Comparison of ENCODE assay signal across 19 cellular contexts in the genomic region with DNA sequence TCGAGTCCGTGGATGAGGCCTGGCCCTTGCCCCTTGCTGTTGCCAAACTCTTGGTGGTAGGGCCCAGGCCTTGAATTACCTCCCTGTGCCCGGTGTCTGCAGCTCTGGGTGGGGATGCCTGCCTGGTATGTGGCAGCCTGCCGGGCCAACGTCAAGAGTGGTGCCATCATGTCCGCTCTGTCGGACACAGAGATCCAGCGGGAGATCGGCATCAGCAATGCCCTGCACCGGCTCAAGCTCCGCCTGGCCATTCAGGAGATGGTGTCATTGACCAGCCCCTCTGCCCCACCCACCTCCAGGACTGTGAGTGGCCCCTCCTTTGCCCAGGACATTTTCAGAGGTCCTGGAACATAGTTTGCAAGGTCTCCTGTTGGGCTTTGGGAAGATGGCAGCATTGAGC. TPM values are rescaled to one million over a fixed set of nuclear protein-coding genes. Genes with fewer than 3 reads are reported as not detected.
DNase-seq lines count a peak whose midpoint lies in the region; TF ChIP-seq lines count a peak whose summit lies in the region.
"Had no signal": no experiment of that assay in that cellular context is flagged by ENCODE, and none has a peak within 500 bp of the region (broad histone marks: within the 10 kb centered on the region; RNA-seq: fewer than 3 reads in every experiment).

No MANE protein-coding gene starts in this region.

- no peak for TF ChIP-seq CTCF in HL-60 (IDR thresholded peaks at IDR 0.05; ENCODE audit: insufficient read depth, low read length)
- no peak for TF ChIP-seq CTCF in nephron (IDR thresholded peaks at IDR 0.05; ENCODE audit: unreplicated experiment in 3 of 3)
- no peak for TF ChIP-seq CTCF in neutrophil (IDR thresholded peaks at IDR 0.05)

- no peak for DNase-seq in activated naive CD4-positive, alpha-beta T cell treated with anti-CD3 and anti-CD28 coated beads, Interleukin-2, amount 10 ng/mL, durations not matched to agents 7 days and 5 days
- DNase-seq in activated naive CD4-positive, alpha-beta T cell treated with anti-CD3 and anti-CD28 coated beads for 36 hours = no peak
- no peak for DNase-seq in HL-60 (ENCODE audit: low read depth in 1 of 2, low spot score in 1 of 2)
- no peak for DNase-seq in activated CD8-positive, alpha-beta memory T cell treated with anti-CD3 and anti-CD28 coated beads for 24 hours
- no peak for DNase-seq in activated effector memory CD4-positive, alpha-beta T cell treated with Interleukin-2 at 50 U/mL for 16 hours
- DNase-seq in stimulated activated CD4-positive, alpha-beta T cell treated with anti-CD3 and anti-CD28 coated beads, Interleukin-4, amount 100 ng/mL, for 4 hours = no peak
- DNase-seq: Caco-2; Calu3; CD4-positive, alpha-beta T cell; CD8-positive, alpha-beta T cell; DMS79 treated with DMSO at 0.1 percent for 48 hours; GF-D8 had no signal

- H3K4me3 ChIP-seq in HL-60 (replicated peaks; ENCODE audit: insufficient read depth, low read length) = no peak overlapping the region
- peak overlapping the region in 1 of 2 experiments; percentile 53 for H3K4me3 ChIP-seq in neutrophil (ENCODE audit: low read depth in 1 of 2, low read length in 1 of 2)
- H3K4me3 ChIP-seq: A549 had no signal

- peaks cover 16% of the 10 kb centered on the region for H3K36me3 Mint-ChIP-seq in activated naive CD4-positive, alpha-beta T cell treated with anti-CD3 and anti-CD28 coated beads, Interleukin-2, amount 10 ng/mL, durations not matched to agents 7 days and 5 days
- peaks cover 2% of the 10 kb centered on the region for H3K36me3 Mint-ChIP-seq in activated naive CD4-positive, alpha-beta T cell treated with anti-CD3 and anti-CD28 coated beads for 36 hours (ENCODE audit: low read depth)
- H3K36me3 Mint-ChIP-seq in nephron (ENCODE audit: low read depth) = peaks cover 34% of the 10 kb centered on the region
- H3K36me3 Mint-ChIP-seq: CD8-positive, alpha-beta T cell had no signal

- intact Hi-C loops in activated naive CD4-positive, alpha-beta T cell treated with anti-CD3 and anti-CD28 coated beads for 36 hours (cut with micrococcal nuclease) = no loop called here

- no peak overlapping the region for H3K4me3 Mint-ChIP-seq in activated naive CD4-positive, alpha-beta T cell treated with anti-CD3 and anti-CD28 coated beads, Interleukin-2, amount 10 ng/mL, durations not matched to agents 7 days and 5 days
- H3K4me3 Mint-ChIP-seq in activated naive CD4-positive, alpha-beta T cell treated with anti-CD3 and anti-CD28 coated beads for 36 hours = no peak overlapping the region
- no peak overlapping the region for H3K4me3 Mint-ChIP-seq in nephron
- H3K4me3 Mint-ChIP-seq: B cell; CD4-positive, alpha-beta T cell; CD8-positive, alpha-beta T cell had no signal

- H3K9me3 ChIP-seq in neutrophil = no peaks in the 10 kb centered on the region
- H3K9me3 ChIP-seq: A549, Caco-2 had no signal

- peaks cover 3% of the 10 kb centered on the region for H3K27me3 Mint-ChIP-seq in activated naive CD4-positive, alpha-beta T cell treated with anti-CD3 and anti-CD28 coated beads, Interleukin-2, amount 10 ng/mL, durations not matched to agents 7 days and 5 days
- H3K27me3 Mint-ChIP-seq in activated naive CD4-positive, alpha-beta T cell treated with anti-CD3 and anti-CD28 coated beads for 36 hours (ENCODE audit: low read depth) = no peaks in the 10 kb centered on the region
- no peaks in the 10 kb centered on the region for H3K27me3 Mint-ChIP-seq in nephron (ENCODE audit: low read depth)
- H3K27me3 Mint-ChIP-seq: CD4-positive, alpha-beta T cell had no signal

- CTCF ChIA-PET in activated naive CD4-positive, alpha-beta T cell treated with anti-CD3 and anti-CD28 coated beads, Interleukin-2, amount 10 ng/mL, durations not matched to agents 7 days and 5 days (lab: Charles Lee) = interaction anchor here (6.5 kb wide), 1 partner anchor 20 kb away, joined by 44 read pairs; no protein-coding TSS in a partner anchor
- CTCF ChIA-PET in activated naive CD4-positive, alpha-beta T cell treated with anti-CD3 and anti-CD28 coated beads for 36 hours (lab: Charles Lee) = interaction anchor here (1.6 kb wide), 1 partner anchor 21 kb away, joined by 8 read pairs; no protein-coding TSS in a partner anchor

- H3K27ac Mint-ChIP-seq in activated naive CD4-positive, alpha-beta T cell treated with anti-CD3 and anti-CD28 coated beads, Interleukin-2, amount 10 ng/mL, durations not matched to agents 7 days and 5 days = peak overlapping the region; percentile 30
- no peak overlapping the region for H3K27ac Mint-ChIP-seq in activated naive CD4-positive, alpha-beta T cell treated with anti-CD3 and anti-CD28 coated beads for 36 hours
- H3K27ac Mint-ChIP-seq in nephron = peak overlapping the region in 2 of 3 experiments; percentile 27 to 68
- H3K27ac Mint-ChIP-seq: B cell; CD4-positive, alpha-beta T cell; CD8-positive, alpha-beta T cell had no signal

- H3K27ac ChIP-seq in HL-60 (replicated peaks) (peak overlapping the region; percentile 81), neutrophil (peak overlapping the region; percentile 88)
- H3K27ac ChIP-seq: 22Rv1, A549, C4-2B had no signal

- H3K27me3 ChIP-seq in HL-60 (ENCODE audit: insufficient read depth, poor library complexity, severe bottlenecking) = no peaks in the 10 kb centered on the region
- H3K27me3 ChIP-seq in neutrophil = no peaks in the 10 kb centered on the region

- H3K9me3 Mint-ChIP-seq in activated naive CD4-positive, alpha-beta T cell treated with anti-CD3 and anti-CD28 coated beads, Interleukin-2, amount 10 ng/mL, durations not matched to agents 7 days and 5 days = no peaks in the 10 kb centered on the region
- H3K9me3 Mint-ChIP-seq in activated naive CD4-positive, alpha-beta T cell treated with anti-CD3 and anti-CD28 coated beads for 36 hours = no peaks in the 10 kb centered on the region
- H3K9me3 Mint-ChIP-seq in nephron = no peaks in the 10 kb centered on the region
- H3K9me3 Mint-ChIP-seq: CD4-positive, alpha-beta T cell; CD8-positive, alpha-beta T cell had no signal

- H3K4me1 Mint-ChIP-seq in activated naive CD4-positive, alpha-beta T cell treated with anti-CD3 and anti-CD28 coated beads, Interleukin-2, amount 10 ng/mL, durations not matched to agents 7 days and 5 days = no peaks in the 10 kb centered on the region
- no peaks in the 10 kb centered on the region for H3K4me1 Mint-ChIP-seq in activated naive CD4-positive, alpha-beta T cell treated with anti-CD3 and anti-CD28 coated beads for 36 hours (ENCODE audit: low read depth)
- H3K4me1 Mint-ChIP-seq in nephron = peaks cover 63% of the 10 kb centered on the region
- H3K4me1 Mint-ChIP-seq: B cell had no signal

- H3K36me3 ChIP-seq in neutrophil = no peaks in the 10 kb centered on the region

- H3K4me1 ChIP-seq in neutrophil (ENCODE audit: control insufficient read depth in 1 of 2, insufficient read depth in 1 of 2, low read depth in 1 of 2, low read length in 1 of 2) = peaks cover 73% of the 10 kb centered on the region in 2 experiments

RNA-seq across cellular contexts. Expression of gene MYOG, which starts 25.7 kb away (rescaled TPM):
- total RNA-seq in activated naive CD4-positive, alpha-beta T cell treated with anti-CD3 and anti-CD28 coated beads for 36 hours = not detected
- total RNA-seq: A172; B cell; Caco-2; Calu3; CD4-positive, alpha-beta T cell; CD8-positive, alpha-beta T cell had no signal

RNA-seq across cellular contexts. Expression of gene PPFIA4, which starts 33.8 kb away (rescaled TPM):
- 1 to 10 TPM; 4.5 to 6.5 TPM for total RNA-seq in activated naive CD4-positive, alpha-beta T cell treated with anti-CD3 and anti-CD28 coated beads for 36 hours

RNA-seq across cellular contexts. Expression of gene TMEM183A, which starts 52.9 kb away (rescaled TPM):
- total RNA-seq in activated naive CD4-positive, alpha-beta T cell treated with anti-CD3 and anti-CD28 coated beads for 36 hours = 10 to 100 TPM; 80.3 to 90.6 TPM
